ENCODE assay signal across 20 cellular contexts in genomic region chr19:41445575-41445974, GRCh38. TPM values are rescaled to one million over a fixed set of nuclear protein-coding genes. Genes with fewer than 3 reads are reported as not detected.
DNase-seq lines count a peak whose midpoint lies in the region; ATAC-seq and TF ChIP-seq lines count a peak whose summit lies in the region.
"Had no signal": no experiment of that assay in that cellular context is flagged by ENCODE, and none has a peak within 500 bp of the region (broad histone marks: within the 10 kb centered on the region; RNA-seq: fewer than 3 reads in every experiment).

No MANE protein-coding gene starts in this region.

- TF ChIP-seq EP300 in stomach (IDR thresholded peaks at IDR 0.05) = no peak

- CTCF ChIA-PET in activated CD8-positive, alpha-beta memory T cell treated with anti-CD3 and anti-CD28 coated beads, Interleukin-2, amount 10 ng/mL, durations not matched to agents 7 days and 5 days (lab: Charles Lee) = interaction anchor here (0.6 to 9.6 kb wide), 3 partner anchors 93 to 148 kb away, joined by 3 to 132 read pairs (median 3); no protein-coding TSS in a partner anchor
- CTCF ChIA-PET in activated CD8-positive, alpha-beta T cell treated with anti-CD3 and anti-CD28 coated beads, Interleukin-2, amount 10 ng/mL, durations not matched to agents 7 days and 5 days (lab: Charles Lee) = interaction anchor here (1.5 to 5.4 kb wide), 3 partner anchors 12 to 125 kb away, joined by 3 to 111 read pairs (median 5); no protein-coding TSS in a partner anchor

- H3K27me3 ChIP-seq in stomach = peaks cover 0 to 59% (median 4%) of the 10 kb centered on the region in 3 donors
- H3K27me3 ChIP-seq: BLaER1 had no signal

- no peak overlapping the region for H3K27ac ChIP-seq in stomach
- H3K27ac ChIP-seq: BLaER1, GM23248 had no signal

- DNase-seq in activated CD8-positive, alpha-beta memory T cell treated with anti-CD3 and anti-CD28 coated beads for 24 hours = peak; percentile 47
- DNase-seq in activated CD8-positive, alpha-beta memory T cell treated with anti-CD3 and anti-CD28 coated beads, Interleukin-2, amount 10 ng/mL, durations not matched to agents 7 days and 5 days = no peak
- peak; percentile 16 for DNase-seq in activated naive CD8-positive, alpha-beta T cell treated with anti-CD3 and anti-CD28 coated beads, Interleukin-2, amount 10 ng/mL, durations not matched to agents 7 days and 5 days
- no peak for DNase-seq in activated naive CD8-positive, alpha-beta T cell treated with anti-CD3 and anti-CD28 coated beads, Interleukin-2, amount 50 U/mL, for 24 hours
- DNase-seq in mesenteric fat pad (ENCODE audit: low spot score) (peak; percentile 72), stomach (no peak)
- no peak for DNase-seq in activated CD8-positive, alpha-beta T cell treated with anti-CD3 and anti-CD28 coated beads, Interleukin-2, amount 10 ng/mL, durations not matched to agents 7 days and 5 days
- DNase-seq: 8988T; CD4-positive, alpha-beta memory T cell; DMS153; DMS79; GDM1; GM23248 had no signal

- POLR2A ChIA-PET in activated naive CD8-positive, alpha-beta T cell treated with anti-CD3 and anti-CD28 coated beads, Interleukin-2, amount 10 ng/mL, durations not matched to agents 7 days and 5 days (lab: Charles Lee) = no interaction called here
- POLR2A ChIA-PET in activated CD8-positive, alpha-beta T cell treated with anti-CD3 and anti-CD28 coated beads, Interleukin-2, amount 10 ng/mL, durations not matched to agents 7 days and 5 days (lab: Charles Lee) = no interaction called here

- H3K4me1 Mint-ChIP-seq in activated CD8-positive, alpha-beta memory T cell treated with anti-CD3 and anti-CD28 coated beads, Interleukin-2, amount 10 ng/mL, durations not matched to agents 7 days and 5 days = peaks cover 13% of the 10 kb centered on the region
- H3K4me1 Mint-ChIP-seq in activated naive CD8-positive, alpha-beta T cell treated with anti-CD3 and anti-CD28 coated beads, Interleukin-2, amount 10 ng/mL, durations not matched to agents 7 days and 5 days = peaks cover 9% of the 10 kb centered on the region
- peaks cover 5% of the 10 kb centered on the region for H3K4me1 Mint-ChIP-seq in activated naive CD8-positive, alpha-beta T cell treated with anti-CD3 and anti-CD28 coated beads, Interleukin-2, amount 50 U/mL, for 24 hours
- peaks cover 20% of the 10 kb centered on the region for H3K4me1 Mint-ChIP-seq in activated CD8-positive, alpha-beta T cell treated with anti-CD3 and anti-CD28 coated beads, Interleukin-2, amount 10 ng/mL, durations not matched to agents 7 days and 5 days (ENCODE audit: low read depth)

- no peak overlapping the region for H3K27ac Mint-ChIP-seq in activated CD8-positive, alpha-beta memory T cell treated with anti-CD3 and anti-CD28 coated beads, Interleukin-2, amount 10 ng/mL, durations not matched to agents 7 days and 5 days
- H3K27ac Mint-ChIP-seq in activated naive CD8-positive, alpha-beta T cell treated with anti-CD3 and anti-CD28 coated beads, Interleukin-2, amount 10 ng/mL, durations not matched to agents 7 days and 5 days = no peak overlapping the region
- H3K27ac Mint-ChIP-seq in activated naive CD8-positive, alpha-beta T cell treated with anti-CD3 and anti-CD28 coated beads, Interleukin-2, amount 50 U/mL, for 24 hours = no peak overlapping the region
- no peak overlapping the region for H3K27ac Mint-ChIP-seq in activated CD8-positive, alpha-beta T cell treated with anti-CD3 and anti-CD28 coated beads, Interleukin-2, amount 10 ng/mL, durations not matched to agents 7 days and 5 days
- H3K27ac Mint-ChIP-seq: CD4-positive, alpha-beta memory T cell had no signal

- peaks cover 11% of the 10 kb centered on the region for H3K27me3 Mint-ChIP-seq in activated CD8-positive, alpha-beta memory T cell treated with anti-CD3 and anti-CD28 coated beads, Interleukin-2, amount 10 ng/mL, durations not matched to agents 7 days and 5 days
- peaks cover 14% of the 10 kb centered on the region for H3K27me3 Mint-ChIP-seq in activated naive CD8-positive, alpha-beta T cell treated with anti-CD3 and anti-CD28 coated beads, Interleukin-2, amount 10 ng/mL, durations not matched to agents 7 days and 5 days
- peaks cover 11% of the 10 kb centered on the region for H3K27me3 Mint-ChIP-seq in activated naive CD8-positive, alpha-beta T cell treated with anti-CD3 and anti-CD28 coated beads, Interleukin-2, amount 50 U/mL, for 24 hours
- H3K27me3 Mint-ChIP-seq in activated CD8-positive, alpha-beta T cell treated with anti-CD3 and anti-CD28 coated beads, Interleukin-2, amount 10 ng/mL, durations not matched to agents 7 days and 5 days (ENCODE audit: low read depth) = peaks cover 24% of the 10 kb centered on the region

- no peaks in the 10 kb centered on the region for H3K36me3 Mint-ChIP-seq in activated CD8-positive, alpha-beta memory T cell treated with anti-CD3 and anti-CD28 coated beads, Interleukin-2, amount 10 ng/mL, durations not matched to agents 7 days and 5 days
- H3K36me3 Mint-ChIP-seq in activated naive CD8-positive, alpha-beta T cell treated with anti-CD3 and anti-CD28 coated beads, Interleukin-2, amount 10 ng/mL, durations not matched to agents 7 days and 5 days = no peaks in the 10 kb centered on the region
- no peaks in the 10 kb centered on the region for H3K36me3 Mint-ChIP-seq in activated naive CD8-positive, alpha-beta T cell treated with anti-CD3 and anti-CD28 coated beads, Interleukin-2, amount 50 U/mL, for 24 hours (ENCODE audit: low read depth)
- H3K36me3 Mint-ChIP-seq in activated CD8-positive, alpha-beta T cell treated with anti-CD3 and anti-CD28 coated beads, Interleukin-2, amount 10 ng/mL, durations not matched to agents 7 days and 5 days (ENCODE audit: low read depth) = no peaks in the 10 kb centered on the region
- H3K36me3 Mint-ChIP-seq: CD14-positive monocyte; CD4-positive, alpha-beta memory T cell had no signal

- WGBS in stomach, 5 donors = 52 to 72% (median 58%) methylated on average over 4 to 5 of the region's 5 CpGs

- no peak overlapping the region for H3K4me3 ChIP-seq in stomach
- H3K4me3 ChIP-seq: BLaER1, GM23248, HAP-1 had no signal

- no peak for TF ChIP-seq CTCF in stomach (IDR thresholded peaks at IDR 0.05)

- H3K36me3 ChIP-seq in stomach = no peaks in the 10 kb centered on the region
- H3K36me3 ChIP-seq: BLaER1, HAP-1 had no signal

- H3K4me1 ChIP-seq in stomach = peaks cover 0 to 10% (median 10%) of the 10 kb centered on the region in 4 donors
- H3K4me1 ChIP-seq: HAP-1 had no signal

- no peak overlapping the region for H3K4me3 Mint-ChIP-seq in activated CD8-positive, alpha-beta memory T cell treated with anti-CD3 and anti-CD28 coated beads, Interleukin-2, amount 10 ng/mL, durations not matched to agents 7 days and 5 days
- no peak overlapping the region for H3K4me3 Mint-ChIP-seq in activated naive CD8-positive, alpha-beta T cell treated with anti-CD3 and anti-CD28 coated beads, Interleukin-2, amount 10 ng/mL, durations not matched to agents 7 days and 5 days
- H3K4me3 Mint-ChIP-seq in activated naive CD8-positive, alpha-beta T cell treated with anti-CD3 and anti-CD28 coated beads, Interleukin-2, amount 50 U/mL, for 24 hours = no peak overlapping the region
- no peak overlapping the region for H3K4me3 Mint-ChIP-seq in activated CD8-positive, alpha-beta T cell treated with anti-CD3 and anti-CD28 coated beads, Interleukin-2, amount 10 ng/mL, durations not matched to agents 7 days and 5 days
- H3K4me3 Mint-ChIP-seq: CD14-positive monocyte had no signal

- intact Hi-C loops in stomach (cut with DNase I; ENCODE audit: low total_unique reads) = loop anchor here (5.0 kb wide), 1 partner anchor 122 kb away; no protein-coding TSS in a partner anchor

- TF ChIP-seq POLR2A in stomach (IDR thresholded peaks at IDR 0.05) = no peak

- ATAC-seq in activated CD8-positive, alpha-beta memory T cell treated with anti-CD3 and anti-CD28 coated beads, Interleukin-2, amount 10 ng/mL, durations not matched to agents 7 days and 5 days = no peak
- ATAC-seq in activated naive CD8-positive, alpha-beta T cell treated with anti-CD3 and anti-CD28 coated beads, Interleukin-2, amount 10 ng/mL, durations not matched to agents 7 days and 5 days (ENCODE audit: low read depth) = no peak
- ATAC-seq in activated naive CD8-positive, alpha-beta T cell treated with anti-CD3 and anti-CD28 coated beads, Interleukin-2, amount 50 U/mL, for 24 hours = no peak
- ATAC-seq in activated CD8-positive, alpha-beta T cell treated with anti-CD3 and anti-CD28 coated beads, Interleukin-2, amount 10 ng/mL, durations not matched to agents 7 days and 5 days = no peak

- H3K9me3 Mint-ChIP-seq in activated CD8-positive, alpha-beta memory T cell treated with anti-CD3 and anti-CD28 coated beads, Interleukin-2, amount 10 ng/mL, durations not matched to agents 7 days and 5 days (ENCODE audit: low read depth) = no peaks in the 10 kb centered on the region
- no peaks in the 10 kb centered on the region for H3K9me3 Mint-ChIP-seq in activated naive CD8-positive, alpha-beta T cell treated with anti-CD3 and anti-CD28 coated beads, Interleukin-2, amount 10 ng/mL, durations not matched to agents 7 days and 5 days
- no peaks in the 10 kb centered on the region for H3K9me3 Mint-ChIP-seq in activated naive CD8-positive, alpha-beta T cell treated with anti-CD3 and anti-CD28 coated beads, Interleukin-2, amount 50 U/mL, for 24 hours
- no peaks in the 10 kb centered on the region for H3K9me3 Mint-ChIP-seq in activated CD8-positive, alpha-beta T cell treated with anti-CD3 and anti-CD28 coated beads, Interleukin-2, amount 10 ng/mL, durations not matched to agents 7 days and 5 days (ENCODE audit: insufficient read depth)

- no peaks in the 10 kb centered on the region for H3K9me3 ChIP-seq in stomach
- H3K9me3 ChIP-seq: BLaER1, HAP-1 had no signal

RNA-seq across cellular contexts. Expression of gene ERICH4, which starts 2.6 kb away (rescaled TPM):
- not detected for total RNA-seq in activated CD8-positive, alpha-beta memory T cell treated with anti-CD3 and anti-CD28 coated beads, Interleukin-2, amount 10 ng/mL, durations not matched to agents 7 days and 5 days
- total RNA-seq in activated naive CD8-positive, alpha-beta T cell treated with anti-CD3 and anti-CD28 coated beads, Interleukin-2, amount 10 ng/mL, durations not matched to agents 7 days and 5 days = not detected
- total RNA-seq in mesenteric fat pad (not detected), stomach (not detected)
- not detected for total RNA-seq in activated CD8-positive, alpha-beta T cell treated with anti-CD3 and anti-CD28 coated beads, Interleukin-2, amount 10 ng/mL, durations not matched to agents 7 days and 5 days
- not detected for polyA plus RNA-seq in stomach
- total RNA-seq: A673; CD4-positive, alpha-beta memory T cell; Daoy; GM23248; H4 had no signal
- polyA plus RNA-seq: AG04450; CD14-positive monocyte; CD4-positive, alpha-beta memory T cell; GM23248 had no signal

RNA-seq across cellular contexts. Expression of gene DMAC2, which starts 5.9 kb away (rescaled TPM):
- 10 to 100 TPM; 43.2 to 56.5 TPM for total RNA-seq in activated CD8-positive, alpha-beta memory T cell treated with anti-CD3 and anti-CD28 coated beads, Interleukin-2, amount 10 ng/mL, durations not matched to agents 7 days and 5 days
- total RNA-seq in activated naive CD8-positive, alpha-beta T cell treated with anti-CD3 and anti-CD28 coated beads, Interleukin-2, amount 10 ng/mL, durations not matched to agents 7 days and 5 days = 10 to 100 TPM; 41.3 to 42.6 TPM
- total RNA-seq in mesenteric fat pad (33.0 TPM), stomach (10 to 100 TPM in 4 of 5 donors, 1 to 10 TPM in 1; 8.2 to 50.0 (median 36.4) TPM)
- 10 to 100 TPM; 44.8 to 47.0 TPM for total RNA-seq in activated CD8-positive, alpha-beta T cell treated with anti-CD3 and anti-CD28 coated beads, Interleukin-2, amount 10 ng/mL, durations not matched to agents 7 days and 5 days
- polyA plus RNA-seq in stomach = 10 to 100 TPM; 44.1 to 50.9 (median 48.1) TPM

RNA-seq across cellular contexts. Expression of gene B3GNT8, which starts 18.4 kb away (rescaled TPM):
- total RNA-seq in activated CD8-positive, alpha-beta memory T cell treated with anti-CD3 and anti-CD28 coated beads, Interleukin-2, amount 10 ng/mL, durations not matched to agents 7 days and 5 days = 1 to 10 TPM; 3.2 TPM
- total RNA-seq in activated naive CD8-positive, alpha-beta T cell treated with anti-CD3 and anti-CD28 coated beads, Interleukin-2, amount 10 ng/mL, durations not matched to agents 7 days and 5 days = 1 to 10 TPM; 2.0 to 2.2 TPM
- total RNA-seq in mesenteric fat pad (8.1 TPM), stomach (100 to 1,000 TPM in 1 of 5 donors, 1 to 10 TPM in 1, under 1 TPM in 1, not detected in 2; 0.92 to 158 (median 1.7) TPM)
- total RNA-seq in activated CD8-positive, alpha-beta T cell treated with anti-CD3 and anti-CD28 coated beads, Interleukin-2, amount 10 ng/mL, durations not matched to agents 7 days and 5 days = 1 to 10 TPM; 2.9 to 5.2 TPM
- polyA plus RNA-seq in stomach = 1 to 10 TPM; 4.6 to 9.9 (median 6.1) TPM
- total RNA-seq: H4 had no signal

RNA-seq across cellular contexts. Expression of gene BCKDHA, which starts 48.0 kb away (rescaled TPM):
- total RNA-seq in activated CD8-positive, alpha-beta memory T cell treated with anti-CD3 and anti-CD28 coated beads, Interleukin-2, amount 10 ng/mL, durations not matched to agents 7 days and 5 days = 10 to 100 TPM; 18.7 to 20.1 TPM
- 10 to 100 TPM; 23.8 to 26.9 TPM for total RNA-seq in activated naive CD8-positive, alpha-beta T cell treated with anti-CD3 and anti-CD28 coated beads, Interleukin-2, amount 10 ng/mL, durations not matched to agents 7 days and 5 days
- total RNA-seq in mesenteric fat pad (5.7 TPM), stomach (10 to 100 TPM in 4 of 5 donors, 1 to 10 TPM in 1; 1.8 to 55.4 (median 23.0) TPM)
- 10 to 100 TPM; 15.8 to 24.5 TPM for total RNA-seq in activated CD8-positive, alpha-beta T cell treated with anti-CD3 and anti-CD28 coated beads, Interleukin-2, amount 10 ng/mL, durations not matched to agents 7 days and 5 days
- polyA plus RNA-seq in stomach = 10 to 100 TPM; 48.7 to 80.6 (median 50.9) TPM

RNA-seq across cellular contexts. Expression of gene EXOSC5, which starts 48.4 kb away (rescaled TPM):
- total RNA-seq in activated CD8-positive, alpha-beta memory T cell treated with anti-CD3 and anti-CD28 coated beads, Interleukin-2, amount 10 ng/mL, durations not matched to agents 7 days and 5 days = 10 to 100 TPM; 24.4 to 36.0 TPM
- total RNA-seq in activated naive CD8-positive, alpha-beta T cell treated with anti-CD3 and anti-CD28 coated beads, Interleukin-2, amount 10 ng/mL, durations not matched to agents 7 days and 5 days = 10 to 100 TPM; 20.9 to 25.9 TPM
- total RNA-seq in mesenteric fat pad = 9.6 TPM
- 10 to 100 TPM; 25.3 to 26.6 TPM for total RNA-seq in activated CD8-positive, alpha-beta T cell treated with anti-CD3 and anti-CD28 coated beads, Interleukin-2, amount 10 ng/mL, durations not matched to agents 7 days and 5 days
- 100 to 1,000 TPM in 1 of 5 donors, 10 to 100 TPM in 3, 1 to 10 TPM in 1; 4.8 to 131 (median 18.7) TPM for total RNA-seq in stomach
- 10 to 100 TPM; 21.8 to 48.0 (median 26.0) TPM for polyA plus RNA-seq in stomach

Comparison
In these comparisons a context has a peak if more than half of its experiments do, and no peak if none do; other contexts are left out.
1. DNase-seq: peak in activated CD8-positive, alpha-beta memory T cell treated with anti-CD3 and anti-CD28 coated beads for 24 hours (single experiment), activated naive CD8-positive, alpha-beta T cell treated with anti-CD3 and anti-CD28 coated beads, Interleukin-2, amount 10 ng/mL, durations not matched to agents 7 days and 5 days (single experiment) and mesenteric fat pad (single experiment); none in activated CD8-positive, alpha-beta memory T cell treated with anti-CD3 and anti-CD28 coated beads, Interleukin-2, amount 10 ng/mL, durations not matched to agents 7 days and 5 days (single experiment), activated naive CD8-positive, alpha-beta T cell treated with anti-CD3 and anti-CD28 coated beads, Interleukin-2, amount 50 U/mL, for 24 hours (single experiment), activated CD8-positive, alpha-beta T cell treated with anti-CD3 and anti-CD28 coated beads, Interleukin-2, amount 10 ng/mL, durations not matched to agents 7 days and 5 days (single experiment) and stomach (single experiment).